Comparison of ENCODE assay signal across 18 cellular contexts in genomic region chr7:82715344-82715743, GRCh38.
"Had no signal": no experiment of that assay in that cellular context is flagged by ENCODE, and none has a peak within 500 bp of the region (broad histone marks: within the 10 kb centered on the region; RNA-seq: fewer than 3 reads in every experiment).

No MANE protein-coding gene starts in this region.

- H3K27ac ChIP-seq: breast epithelium, lower lobe of right lung, neural progenitor cell, pancreas, stomach, thyroid gland, uterus, VCaP had no signal

- H3K27me3 ChIP-seq: breast epithelium, neural progenitor cell, pancreas, stomach, thyroid gland, uterus had no signal

- H3K4me2 ChIP-seq: neural progenitor cell had no signal

- H3K9ac ChIP-seq: neural progenitor cell had no signal

- DNase-seq: activated CD4-positive, alpha-beta memory T cell treated with anti-CD3 and anti-CD28 coated beads, Interleukin-2, amount 10 ng/mL, durations not matched to agents 7 days and 5 days; activated CD4-positive, alpha-beta T cell treated with anti-CD3 and anti-CD28 coated beads for 36 hours; activated naive CD8-positive, alpha-beta T cell treated with anti-CD3 and anti-CD28 coated beads, Interleukin-2, amount 10 ng/mL, durations not matched to agents 7 days and 5 days; activated T-cell treated with anti-CD3 and anti-CD28 coated beads, Interleukin-2, amount 50 U/mL, for 72 hours; anterior cingulate cortex; dermis blood vessel endothelial cell; erythroblast; hypothalamus; lower lobe of right lung; pancreas; retina; stimulated activated CD4-positive, alpha-beta T cell treated with anti-CD3 and anti-CD28 coated beads, Interleukin-4, amount 100 ng/mL, for 4 hours; stomach; thyroid gland; uterus had no signal

- ATAC-seq: activated CD4-positive, alpha-beta T cell treated with anti-CD3 and anti-CD28 coated beads for 36 hours; activated T-cell treated with anti-CD3 and anti-CD28 coated beads, Interleukin-2, amount 50 U/mL, for 72 hours; lower lobe of right lung; pancreas had no signal

- H2AFZ ChIP-seq: neural progenitor cell had no signal

- H3K4me1 ChIP-seq: breast epithelium, lower lobe of right lung, neural progenitor cell, pancreas, stomach, thyroid gland, uterus had no signal

- H3K9me3 ChIP-seq: breast epithelium, lower lobe of right lung, pancreas, stomach, thyroid gland, uterus had no signal

- H3K36me3 ChIP-seq: breast epithelium, lower lobe of right lung, neural progenitor cell, pancreas, stomach, thyroid gland, uterus had no signal

- H3K4me3 ChIP-seq: breast epithelium, lower lobe of right lung, neural progenitor cell, pancreas, stomach, thyroid gland, uterus had no signal
